Comparison of ENCODE assay signal across 1 cellular context in genomic region chr18:74225193-74225840, GRCh38.
TF ChIP-seq lines count a peak whose summit lies in the region.

No MANE protein-coding gene starts in this region.

TF ChIP-seq in HepG2, 621 proteins besides CTCF, POLR2A, EP300 and RAD21 (continued from another document and continues in another):
- TF ChIP-seq ZBTB43 (CRISPR knock-in tag; conservative IDR thresholded peaks at IDR 0.05): 0 out of 2 replicates have a peak, but pooled peaks have one; percentile 40
- no peak for TF ChIP-seq ZNF407 (CRISPR knock-in tag; IDR thresholded peaks at IDR 0.05; ENCODE audit: not compliant biosample characterization)
- TF ChIP-seq CEBPG (CRISPR knock-in tag; IDR thresholded peaks at IDR 0.05): peak; percentile 48; the same call in 1 of the 2 replicates
- 0 out of 2 replicates have a peak, but pooled peaks have one; percentile 52 for TF ChIP-seq HINFP (CRISPR knock-in tag; IDR thresholded peaks at IDR 0.05; ENCODE audit: low read depth)
- TF ChIP-seq HOXA3 (CRISPR knock-in tag; IDR thresholded peaks at IDR 0.05): peak; percentile 67; the same call in 1 of the 2 replicates
- TF ChIP-seq ZNF337 (CRISPR knock-in tag; IDR thresholded peaks at IDR 0.05; ENCODE audit: borderline replicate concordance, low read depth): 0 out of 2 replicates have a peak, but pooled peaks have one; percentile 33
- no peak; the same call in 1 of the 2 replicates for TF ChIP-seq MYC (CRISPR knock-in tag; IDR thresholded peaks at IDR 0.05; ENCODE audit: borderline replicate concordance)
- no peak for TF ChIP-seq FOXA1 (IDR thresholded peaks at IDR 0.05)
- 0 out of 2 replicates have a peak, but pooled peaks have one; percentile 29 for TF ChIP-seq FOXA1 (CRISPR knock-in tag; IDR thresholded peaks at IDR 0.05)
- no peak for TF ChIP-seq NFATC3 (CRISPR knock-in tag; IDR thresholded peaks at IDR 0.05)
- TF ChIP-seq HNF4A (CRISPR knock-in tag; IDR thresholded peaks at IDR 0.05): peak; percentile 77
- no peak for TF ChIP-seq GABPB1 (CRISPR knock-in tag; IDR thresholded peaks at IDR 0.05)
- 0 out of 2 replicates have a peak, but pooled peaks have one; percentile 19 for TF ChIP-seq ZNF792 (CRISPR knock-in tag; IDR thresholded peaks at IDR 0.05)
- TF ChIP-seq MED1 (CRISPR knock-in tag; IDR thresholded peaks at IDR 0.05): peak; percentile 66
- TF ChIP-seq MAX (IDR thresholded peaks at IDR 0.05): peak; percentile 38; the same call in 1 of the 2 replicates
- peak; percentile 20 for TF ChIP-seq XRCC5 (optimal IDR thresholded peaks at IDR 0.05; ENCODE audit: low read length)
- no peak for TF ChIP-seq ZNF564 (CRISPR knock-in tag; IDR thresholded peaks at IDR 0.05)
- peak; percentile 68 for TF ChIP-seq NFYB (CRISPR knock-in tag; IDR thresholded peaks at IDR 0.05)
- peak; percentile 26; the same call in 1 of the 2 replicates for TF ChIP-seq SOX5 (CRISPR knock-in tag; IDR thresholded peaks at IDR 0.05; ENCODE audit: borderline replicate concordance)
- TF ChIP-seq ZNF292 (CRISPR knock-in tag; IDR thresholded peaks at IDR 0.05; ENCODE audit: borderline replicate concordance, low read depth): peak; percentile 58; the same call in 1 of the 2 replicates
- no peak for TF ChIP-seq ZHX2 (IDR thresholded peaks at IDR 0.05; ENCODE audit: low read depth)
- 0 out of 2 replicates have a peak, but pooled peaks have one; percentile 45 for TF ChIP-seq ZHX2 (CRISPR knock-in tag; IDR thresholded peaks at IDR 0.05; ENCODE audit: borderline replicate concordance)
- TF ChIP-seq RELA (CRISPR knock-in tag; IDR thresholded peaks at IDR 0.05): no peak
- TF ChIP-seq CREB3 (CRISPR knock-in tag; IDR thresholded peaks at IDR 0.05): no peak
- TF ChIP-seq ATF4 (CRISPR knock-in tag; IDR thresholded peaks at IDR 0.05): peak in 1 of 2 experiments; percentile 48; a peak in 1 of 4 replicates
- TF ChIP-seq YEATS2 (CRISPR knock-in tag; IDR thresholded peaks at IDR 0.05; ENCODE audit: borderline replicate concordance): peak; percentile 8; the same call in 1 of the 2 replicates
- TF ChIP-seq BCL6 (CRISPR knock-in tag; IDR thresholded peaks at IDR 0.05): peak; percentile 41; the same call in 1 of the 2 replicates
- TF ChIP-seq HDAC1 (CRISPR knock-in tag; IDR thresholded peaks at IDR 0.05): peak; percentile 36; the same call in 1 of the 2 replicates
- 0 out of 2 replicates have a peak, but pooled peaks have one; percentile 42 for TF ChIP-seq HNF1B (CRISPR knock-in tag; IDR thresholded peaks at IDR 0.05)
- TF ChIP-seq TP53 (CRISPR knock-in tag; conservative IDR thresholded peaks at IDR 0.05): 0 out of 2 replicates have a peak, but pooled peaks have one; percentile 63
- TF ChIP-seq HOXD1 (CRISPR knock-in tag; IDR thresholded peaks at IDR 0.05): 0 out of 2 replicates have a peak, but pooled peaks have one; percentile 53
- peak; percentile 79 for TF ChIP-seq GATAD2A (CRISPR knock-in tag; IDR thresholded peaks at IDR 0.05)
- TF ChIP-seq NCOA2 (CRISPR knock-in tag; IDR thresholded peaks at IDR 0.05): peak; percentile 61; the same call in 1 of the 2 replicates
- 0 out of 2 replicates have a peak, but pooled peaks have one; percentile 18 for TF ChIP-seq ZKSCAN8 (CRISPR knock-in tag; IDR thresholded peaks at IDR 0.05; ENCODE audit: borderline replicate concordance)
- TF ChIP-seq LCORL (IDR thresholded peaks at IDR 0.05): no peak
- peak; percentile 53; the same call in 1 of the 2 replicates for TF ChIP-seq LCORL (CRISPR knock-in tag; IDR thresholded peaks at IDR 0.05)
- TF ChIP-seq ZNF3 (CRISPR knock-in tag; IDR thresholded peaks at IDR 0.05): no peak
- TF ChIP-seq PHF8 (CRISPR knock-in tag; IDR thresholded peaks at IDR 0.05): no peak
- TF ChIP-seq ARNTL (CRISPR knock-in tag; IDR thresholded peaks at IDR 0.05): peak; percentile 63; the same call in 1 of the 2 replicates
- TF ChIP-seq FOXO1 (CRISPR knock-in tag; IDR thresholded peaks at IDR 0.05): peak; percentile 63; the same call in 1 of the 2 replicates
